2 cellular contexts compared by ENCODE assay signal in the genomic region with DNA sequence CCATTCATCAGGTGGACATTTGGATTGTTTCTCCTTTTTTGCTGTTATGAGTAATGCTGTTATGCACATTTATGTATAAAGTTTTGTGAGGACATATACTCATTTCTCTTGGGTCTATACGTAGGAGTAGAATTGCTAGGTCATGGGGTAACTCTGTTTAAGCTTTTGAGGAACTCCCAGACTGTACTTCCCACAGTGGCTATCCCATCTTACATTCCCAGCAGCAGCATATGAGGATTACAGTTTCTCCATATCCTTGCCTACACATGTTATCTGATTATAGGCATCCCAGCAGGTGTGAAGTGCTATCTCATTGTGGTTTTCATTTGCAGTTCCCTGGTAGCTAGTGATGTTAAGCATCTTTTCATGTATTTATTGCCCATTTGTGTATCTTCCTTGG.
TF ChIP-seq lines count a peak whose summit lies in the region.

No MANE protein-coding gene starts in this region.

TF ChIP-seq in K562, 482 proteins besides CTCF, POLR2A, EP300 and RAD21 (continues in another document):
- peak; percentile 60; the same call in 1 of the 2 replicates for TF ChIP-seq ESRRA (IDR thresholded peaks at IDR 0.05; ENCODE audit: borderline replicate concordance, low read depth)
- TF ChIP-seq, protein P1, sequence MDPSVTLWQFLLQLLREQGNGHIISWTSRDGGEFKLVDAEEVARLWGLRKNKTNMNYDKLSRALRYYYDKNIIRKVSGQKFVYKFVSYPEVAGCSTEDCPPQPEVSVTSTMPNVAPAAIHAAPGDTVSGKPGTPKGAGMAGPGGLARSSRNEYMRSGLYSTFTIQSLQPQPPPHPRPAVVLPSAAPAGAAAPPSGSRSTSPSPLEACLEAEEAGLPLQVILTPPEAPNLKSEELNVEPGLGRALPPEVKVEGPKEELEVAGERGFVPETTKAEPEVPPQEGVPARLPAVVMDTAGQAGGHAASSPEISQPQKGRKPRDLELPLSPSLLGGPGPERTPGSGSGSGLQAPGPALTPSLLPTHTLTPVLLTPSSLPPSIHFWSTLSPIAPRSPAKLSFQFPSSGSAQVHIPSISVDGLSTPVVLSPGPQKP (CRISPR knock-in tag; IDR thresholded peaks at IDR 0.05): no peak
- no peak for TF ChIP-seq HIVEP1 (CRISPR knock-in tag; IDR thresholded peaks at IDR 0.05)
- no peak for TF ChIP-seq ATF1 (CRISPR knock-in tag; IDR thresholded peaks at IDR 0.05)
- TF ChIP-seq ATF1 (tag; IDR thresholded peaks at IDR 0.05): no peak
- peak; percentile 86 for TF ChIP-seq NFE2 (IDR thresholded peaks at IDR 0.05; ENCODE audit: low read depth)
- TF ChIP-seq, protein P2, sequence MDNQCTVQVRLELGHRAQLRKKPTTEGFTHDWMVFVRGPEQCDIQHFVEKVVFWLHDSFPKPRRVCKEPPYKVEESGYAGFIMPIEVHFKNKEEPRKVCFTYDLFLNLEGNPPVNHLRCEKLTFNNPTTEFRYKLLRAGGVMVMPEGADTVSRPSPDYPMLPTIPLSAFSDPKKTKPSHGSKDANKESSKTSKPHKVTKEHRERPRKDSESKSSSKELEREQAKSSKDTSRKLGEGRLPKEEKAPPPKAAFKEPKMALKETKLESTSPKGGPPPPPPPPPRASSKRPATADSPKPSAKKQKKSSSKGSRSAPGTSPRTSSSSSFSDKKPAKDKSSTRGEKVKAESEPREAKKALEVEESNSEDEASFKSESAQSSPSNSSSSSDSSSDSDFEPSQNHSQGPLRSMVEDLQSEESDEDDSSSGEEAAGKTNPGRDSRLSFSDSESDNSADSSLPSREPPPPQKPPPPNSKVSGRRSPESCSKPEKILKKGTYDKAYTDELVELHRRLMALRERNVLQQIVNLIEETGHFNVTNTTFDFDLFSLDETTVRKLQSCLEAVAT (IDR thresholded peaks at IDR 0.05): peak in 1 of 2 experiments; percentile 25; a peak in 1 of 4 replicates
- TF ChIP-seq TEAD4 (IDR thresholded peaks at IDR 0.05; ENCODE audit: low read length): peak; percentile 56; the same call in 1 of the 2 replicates
- TF ChIP-seq TEAD4 (CRISPR knock-in tag; IDR thresholded peaks at IDR 0.05; ENCODE audit: borderline replicate concordance): no peak
- peak; percentile 40; the same call in 1 of the 2 replicates for TF ChIP-seq TCF3 (CRISPR knock-in tag; IDR thresholded peaks at IDR 0.05)
- TF ChIP-seq, protein P3, sequence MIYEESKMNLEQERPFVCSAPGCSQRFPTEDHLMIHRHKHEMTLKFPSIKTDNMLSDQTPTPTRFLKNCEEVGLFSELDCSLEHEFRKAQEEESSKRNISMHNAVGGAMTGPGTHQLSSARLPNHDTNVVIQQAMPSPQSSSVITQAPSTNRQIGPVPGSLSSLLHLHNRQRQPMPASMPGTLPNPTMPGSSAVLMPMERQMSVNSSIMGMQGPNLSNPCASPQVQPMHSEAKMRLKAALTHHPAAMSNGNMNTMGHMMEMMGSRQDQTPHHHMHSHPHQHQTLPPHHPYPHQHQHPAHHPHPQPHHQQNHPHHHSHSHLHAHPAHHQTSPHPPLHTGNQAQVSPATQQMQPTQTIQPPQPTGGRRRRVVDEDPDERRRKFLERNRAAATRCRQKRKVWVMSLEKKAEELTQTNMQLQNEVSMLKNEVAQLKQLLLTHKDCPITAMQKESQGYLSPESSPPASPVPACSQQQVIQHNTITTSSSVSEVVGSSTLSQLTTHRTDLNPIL (CRISPR knock-in tag; IDR thresholded peaks at IDR 0.05): no peak
- peak; percentile 69; the same call in 1 of the 2 replicates for TF ChIP-seq CTBP1 (IDR thresholded peaks at IDR 0.05; ENCODE audit: borderline replicate concordance)
- no peak for TF ChIP-seq POLR2B (IDR thresholded peaks at IDR 0.05; ENCODE audit: low read depth, partially characterized antibody)

TF ChIP-seq in HEK293T, 16 proteins besides CTCF, POLR2A, EP300 and RAD21:
- no peak for TF ChIP-seq ELF4 (IDR thresholded peaks at IDR 0.05)
- TF ChIP-seq SP1 (IDR thresholded peaks at IDR 0.05): no peak
- TF ChIP-seq NFRKB (IDR thresholded peaks at IDR 0.05): no peak
- TF ChIP-seq, protein P4, sequence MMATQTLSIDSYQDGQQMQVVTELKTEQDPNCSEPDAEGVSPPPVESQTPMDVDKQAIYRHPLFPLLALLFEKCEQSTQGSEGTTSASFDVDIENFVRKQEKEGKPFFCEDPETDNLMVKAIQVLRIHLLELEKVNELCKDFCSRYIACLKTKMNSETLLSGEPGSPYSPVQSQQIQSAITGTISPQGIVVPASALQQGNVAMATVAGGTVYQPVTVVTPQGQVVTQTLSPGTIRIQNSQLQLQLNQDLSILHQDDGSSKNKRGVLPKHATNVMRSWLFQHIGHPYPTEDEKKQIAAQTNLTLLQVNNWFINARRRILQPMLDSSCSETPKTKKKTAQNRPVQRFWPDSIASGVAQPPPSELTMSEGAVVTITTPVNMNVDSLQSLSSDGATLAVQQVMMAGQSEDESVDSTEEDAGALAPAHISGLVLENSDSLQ (IDR thresholded peaks at IDR 0.05): no peak
- TF ChIP-seq ARNT (IDR thresholded peaks at IDR 0.05): no peak
TF ChIP-seq in HEK293T: peak in this region for 0.
